23 cellular contexts compared by ENCODE assay signal in the genomic region with DNA sequence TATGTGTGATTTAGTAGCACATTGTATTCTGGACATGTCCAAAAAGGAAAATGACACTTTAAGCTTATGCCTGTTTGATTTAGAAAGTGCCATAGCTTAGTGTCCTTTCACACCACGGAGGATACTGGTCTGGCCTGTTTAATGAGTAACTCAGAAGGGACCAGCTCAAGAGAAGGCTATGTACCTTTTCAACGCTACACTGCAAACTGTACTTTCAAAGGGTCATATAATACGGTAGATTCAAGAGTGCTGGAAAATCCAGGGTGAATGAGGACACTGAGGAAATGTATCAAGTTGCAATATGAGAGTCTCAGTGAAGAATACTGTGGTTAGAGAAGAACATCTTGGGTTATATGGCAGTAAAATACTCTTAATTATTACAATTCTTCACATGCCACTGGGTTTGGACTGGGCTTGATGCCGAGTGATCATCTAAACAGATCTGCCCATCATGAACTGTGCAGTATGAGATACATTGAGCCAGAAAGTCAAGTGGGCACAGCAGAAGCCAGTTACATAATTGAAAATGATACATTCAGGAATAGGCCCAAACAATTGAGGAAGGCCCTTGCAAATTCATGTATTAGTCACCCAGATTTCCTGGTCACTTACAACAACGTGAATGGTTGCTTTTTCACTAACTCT.
DNase-seq lines count a peak whose midpoint lies in the region; ATAC-seq and TF ChIP-seq lines count a peak whose summit lies in the region.
"Had no signal": no experiment of that assay in that cellular context is flagged by ENCODE, and none has a peak within 500 bp of the region (broad histone marks: within the 10 kb centered on the region; RNA-seq: fewer than 3 reads in every experiment).

No MANE protein-coding gene starts in this region.

- ATAC-seq in HG03432 (IDR thresholded peaks at IDR 0.05; ENCODE audit: unreplicated experiment) (peak; percentile 50), GM21390 (IDR thresholded peaks at IDR 0.05; ENCODE audit: unreplicated experiment) (no peak)
- ATAC-seq: activated CD8-positive, alpha-beta T cell treated with anti-CD3 and anti-CD28 coated beads for 36 hours; lower lobe of right lung; stimulated activated naive B cell treated with anti-CD40 and anti-IgM and Interleukin-4, amounts not matched to agents 10 μg/mL and 1 μg/mL and 100 μg/mL, for 72 hours had no signal

- no peak overlapping the region for H3K4me3 ChIP-seq in epithelial cell of proximal tubule (ENCODE audit: low read depth, low read length)
- H3K4me3 ChIP-seq: lower lobe of right lung, skin epidermis had no signal

- DNase-seq in NCI-H446 treated with DMSO at 0.1 percent for 48 hours (lab: John Stamatoyannopoulos, UW) (peak; percentile 72), epithelial cell of proximal tubule (ENCODE audit: low read depth) (peak; percentile 65), stromal cell of bone marrow (ENCODE audit: low read depth) (peak; percentile 18), 8988T (no peak), middle frontal gyrus (ENCODE audit: extremely low spot score, low spot score) (no peak)
- DNase-seq: activated CD8-positive, alpha-beta T cell treated with anti-CD3 and anti-CD28 coated beads for 36 hours; activated naive CD4-positive, alpha-beta T cell treated with anti-CD3 and anti-CD28 coated beads, Interleukin-2, amount 50 U/mL, for 16 hours; amniotic stem cell; C1 segment of cervical spinal cord; COR-L47; effector CD8-positive, alpha-beta T cell; foreskin fibroblast; head of caudate nucleus; kidney glomerular epithelial cell; lower lobe of right lung; NCI-H1417 treated with DMSO at 0.1 percent for 48 hours; NCI-H2081; NCI-H226; NCI-H748 treated with DMSO at 0.1 percent for 48 hours; stimulated activated naive B cell treated with anti-CD40 and anti-IgM and Interleukin-4, amounts not matched to agents 10 μg/mL and 1 μg/mL and 100 μg/mL, for 72 hours had no signal

- no peak for TF ChIP-seq CTCF in epithelial cell of proximal tubule (conservative IDR thresholded peaks at IDR 0.05; ENCODE audit: low read depth, low read length)

Comparison
In these comparisons a context has a peak if more than half of its experiments do, and no peak if none do; other contexts are left out.
1. DNase-seq: peak in NCI-H446 treated with DMSO at 0.1 percent for 48 hours (single experiment), epithelial cell of proximal tubule (single experiment) and stromal cell of bone marrow (single experiment); none in 8988T (single experiment) and middle frontal gyrus (single experiment).